Comparison of ENCODE assay signal across 8 cellular contexts in genomic region chr11:111586305-111586915, GRCh38. TPM values are rescaled to one million over a fixed set of nuclear protein-coding genes. Genes with fewer than 3 reads are reported as not detected.
A peak's percentile ranks its signal among the peaks of the same experiment; 100 is the strongest.
DNase-seq lines count a peak whose midpoint lies in the region; ATAC-seq and TF ChIP-seq lines count a peak whose summit lies in the region.

No MANE protein-coding gene starts in this region.

- H3K4me1 ChIP-seq in lower lobe of right lung = no peaks in the 10 kb centered on the region

- TF ChIP-seq CTCF in LNCAP (IDR thresholded peaks at IDR 0.05) = peak; percentile 64
- TF ChIP-seq CTCF in lower lobe of right lung (IDR thresholded peaks at IDR 0.05) = peak; percentile 52

- ATAC-seq in lower lobe of right lung (peak; percentile 46 to 71), GM21515 (IDR thresholded peaks at IDR 0.05; ENCODE audit: unreplicated experiment) (no peak)

- no peak overlapping the region for H3K4me3 ChIP-seq in lower lobe of right lung

- no peak overlapping the region for H3K27ac ChIP-seq in lower lobe of right lung

- no peaks in the 10 kb centered on the region for H3K27me3 ChIP-seq in lower lobe of right lung (ENCODE audit: low read depth)

- no peaks in the 10 kb centered on the region for H3K9me3 ChIP-seq in lower lobe of right lung

- intact Hi-C loops in lower lobe of right lung (cut with DNase I) = no loop called here

- peak; percentile 47 for DNase-seq in activated gamma-delta T cell treated with Interleukin-2 at 50 U/mL for 16 hours
- no peak for DNase-seq in activated gamma-delta T cell (lab: John Stamatoyannopoulos, UW)
- DNase-seq in SK-N-DZ (ENCODE audit: low spot score) = peak; percentile 41
- peak; percentile 86 for DNase-seq in cerebellar cortex (ENCODE audit: low spot score)
- DNase-seq in lower lobe of right lung = no peak
- DNase-seq in GOT3 (lab: John Stamatoyannopoulos, UW) = no peak

- H3K36me3 ChIP-seq in lower lobe of right lung = no peaks in the 10 kb centered on the region

RNA-seq across cellular contexts. Expression of gene SIK2, which starts 15.8 kb away (rescaled TPM):
- 3.7 and 4.0 TPM in 2 replicates for polyA plus RNA-seq in SK-N-DZ (2014; cell fraction: cytosol; rRNA removed)
- 2.9 and 4.4 TPM in 2 replicates for polyA plus RNA-seq in SK-N-DZ (2014; cell fraction: nucleus; rRNA removed)
- total RNA-seq in lower lobe of right lung = 26.3 TPM

RNA-seq across cellular contexts. Expression of gene LAYN, which starts 45.9 kb away (rescaled TPM):
- polyA plus RNA-seq in SK-N-DZ (2014; cell fraction: cytosol; rRNA removed) = 42.9 and 44.6 TPM in 2 replicates
- 23.9 and 26.1 TPM in 2 replicates for polyA plus RNA-seq in SK-N-DZ (2014; cell fraction: nucleus; rRNA removed)
- 15.0 TPM for total RNA-seq in lower lobe of right lung

Comparison
In these comparisons a context has a peak if more than half of its experiments do, and no peak if none do; other contexts are left out.
1. DNase-seq: peak in activated gamma-delta T cell treated with Interleukin-2 at 50 U/mL for 16 hours (single experiment), SK-N-DZ (single experiment) and cerebellar cortex (single experiment); none in activated gamma-delta T cell (single experiment), lower lobe of right lung (single experiment) and GOT3 (single experiment).